1 cellular context compared by ENCODE assay signal in the genomic region with DNA sequence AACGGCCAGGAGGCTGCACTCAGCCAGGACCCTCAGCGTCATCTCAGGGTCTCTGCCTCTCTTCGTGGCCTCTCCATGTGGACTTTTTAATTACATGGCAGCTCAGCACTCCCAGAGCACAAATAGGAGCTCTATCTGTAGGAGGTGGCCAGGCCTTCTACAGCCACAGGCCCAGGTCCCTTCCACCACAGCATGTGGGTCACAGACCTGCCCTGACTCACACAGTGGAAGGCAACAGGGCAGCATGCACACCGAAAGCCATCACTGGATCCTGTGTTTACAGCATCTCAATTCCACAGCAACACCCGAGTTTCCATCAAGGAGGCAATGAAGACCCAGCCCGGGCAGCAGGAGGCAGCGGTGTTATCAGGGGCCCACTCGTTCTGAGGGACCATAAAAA.
TF ChIP-seq lines count a peak whose summit lies in the region.

No MANE protein-coding gene starts in this region.

TF ChIP-seq in K562, 482 proteins besides CTCF, POLR2A, EP300 and RAD21 (continued from another document and continues in another):
- TF ChIP-seq, protein P1, sequence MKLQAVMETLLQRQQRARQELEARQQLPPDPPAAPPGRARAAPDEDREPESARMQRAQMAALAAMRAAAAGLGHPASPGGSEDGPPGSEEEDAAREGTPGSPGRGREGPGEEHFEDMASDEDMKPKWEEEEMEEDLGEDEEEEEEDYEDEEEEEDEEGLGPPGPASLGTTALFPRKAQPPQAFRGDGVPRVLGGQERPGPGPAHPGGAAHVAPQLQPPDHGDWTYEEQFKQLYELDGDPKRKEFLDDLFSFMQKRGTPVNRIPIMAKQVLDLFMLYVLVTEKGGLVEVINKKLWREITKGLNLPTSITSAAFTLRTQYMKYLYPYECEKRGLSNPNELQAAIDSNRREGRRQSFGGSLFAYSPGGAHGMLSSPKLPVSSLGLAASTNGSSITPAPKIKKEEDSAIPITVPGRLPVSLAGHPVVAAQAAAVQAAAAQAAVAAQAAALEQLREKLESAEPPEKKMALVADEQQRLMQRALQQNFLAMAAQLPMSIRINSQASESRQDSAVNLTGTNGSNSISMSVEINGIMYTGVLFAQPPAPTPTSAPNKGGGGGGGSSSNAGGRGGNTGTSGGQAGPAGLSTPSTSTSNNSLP (IDR thresholded peaks at IDR 0.05; ENCODE audit: borderline replicate concordance, low read depth, low read length), result no peak
- TF ChIP-seq ZNF121 (CRISPR knock-in tag; conservative IDR thresholded peaks at IDR 0.05), result no peak
- no peak for TF ChIP-seq HMG20B (CRISPR knock-in tag; IDR thresholded peaks at IDR 0.05)
- no peak for TF ChIP-seq NR2F6 (CRISPR knock-in tag; IDR thresholded peaks at IDR 0.05)
- TF ChIP-seq, protein P2, sequence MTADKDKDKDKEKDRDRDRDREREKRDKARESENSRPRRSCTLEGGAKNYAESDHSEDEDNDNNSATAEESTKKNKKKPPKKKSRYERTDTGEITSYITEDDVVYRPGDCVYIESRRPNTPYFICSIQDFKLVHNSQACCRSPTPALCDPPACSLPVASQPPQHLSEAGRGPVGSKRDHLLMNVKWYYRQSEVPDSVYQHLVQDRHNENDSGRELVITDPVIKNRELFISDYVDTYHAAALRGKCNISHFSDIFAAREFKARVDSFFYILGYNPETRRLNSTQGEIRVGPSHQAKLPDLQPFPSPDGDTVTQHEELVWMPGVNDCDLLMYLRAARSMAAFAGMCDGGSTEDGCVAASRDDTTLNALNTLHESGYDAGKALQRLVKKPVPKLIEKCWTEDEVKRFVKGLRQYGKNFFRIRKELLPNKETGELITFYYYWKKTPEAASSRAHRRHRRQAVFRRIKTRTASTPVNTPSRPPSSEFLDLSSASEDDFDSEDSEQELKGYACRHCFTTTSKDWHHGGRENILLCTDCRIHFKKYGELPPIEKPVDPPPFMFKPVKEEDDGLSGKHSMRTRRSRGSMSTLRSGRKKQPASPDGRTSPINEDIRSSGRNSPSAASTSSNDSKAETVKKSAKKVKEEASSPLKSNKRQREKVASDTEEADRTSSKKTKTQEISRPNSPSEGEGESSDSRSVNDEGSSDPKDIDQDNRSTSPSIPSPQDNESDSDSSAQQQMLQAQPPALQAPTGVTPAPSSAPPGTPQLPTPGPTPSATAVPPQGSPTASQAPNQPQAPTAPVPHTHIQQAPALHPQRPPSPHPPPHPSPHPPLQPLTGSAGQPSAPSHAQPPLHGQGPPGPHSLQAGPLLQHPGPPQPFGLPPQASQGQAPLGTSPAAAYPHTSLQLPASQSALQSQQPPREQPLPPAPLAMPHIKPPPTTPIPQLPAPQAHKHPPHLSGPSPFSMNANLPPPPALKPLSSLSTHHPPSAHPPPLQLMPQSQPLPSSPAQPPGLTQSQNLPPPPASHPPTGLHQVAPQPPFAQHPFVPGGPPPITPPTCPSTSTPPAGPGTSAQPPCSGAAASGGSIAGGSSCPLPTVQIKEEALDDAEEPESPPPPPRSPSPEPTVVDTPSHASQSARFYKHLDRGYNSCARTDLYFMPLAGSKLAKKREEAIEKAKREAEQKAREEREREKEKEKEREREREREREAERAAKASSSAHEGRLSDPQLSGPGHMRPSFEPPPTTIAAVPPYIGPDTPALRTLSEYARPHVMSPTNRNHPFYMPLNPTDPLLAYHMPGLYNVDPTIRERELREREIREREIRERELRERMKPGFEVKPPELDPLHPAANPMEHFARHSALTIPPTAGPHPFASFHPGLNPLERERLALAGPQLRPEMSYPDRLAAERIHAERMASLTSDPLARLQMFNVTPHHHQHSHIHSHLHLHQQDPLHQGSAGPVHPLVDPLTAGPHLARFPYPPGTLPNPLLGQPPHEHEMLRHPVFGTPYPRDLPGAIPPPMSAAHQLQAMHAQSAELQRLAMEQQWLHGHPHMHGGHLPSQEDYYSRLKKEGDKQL (CRISPR knock-in tag; IDR thresholded peaks at IDR 0.05; ENCODE audit: borderline replicate concordance), result no peak
- no peak for TF ChIP-seq RHOXF2B (CRISPR knock-in tag; conservative IDR thresholded peaks at IDR 0.05)
- no peak for TF ChIP-seq ETV1 (tag; conservative IDR thresholded peaks at IDR 0.05; ENCODE audit: low read depth)
- no peak for TF ChIP-seq THRAP3 (IDR thresholded peaks at IDR 0.05; ENCODE audit: borderline replicate concordance)
- TF ChIP-seq POLR2AphosphoS5 (IDR thresholded peaks at IDR 0.05; ENCODE audit: control insufficient read depth, insufficient read depth, low read depth, low read length), result no peak
- TF ChIP-seq, protein P3, sequence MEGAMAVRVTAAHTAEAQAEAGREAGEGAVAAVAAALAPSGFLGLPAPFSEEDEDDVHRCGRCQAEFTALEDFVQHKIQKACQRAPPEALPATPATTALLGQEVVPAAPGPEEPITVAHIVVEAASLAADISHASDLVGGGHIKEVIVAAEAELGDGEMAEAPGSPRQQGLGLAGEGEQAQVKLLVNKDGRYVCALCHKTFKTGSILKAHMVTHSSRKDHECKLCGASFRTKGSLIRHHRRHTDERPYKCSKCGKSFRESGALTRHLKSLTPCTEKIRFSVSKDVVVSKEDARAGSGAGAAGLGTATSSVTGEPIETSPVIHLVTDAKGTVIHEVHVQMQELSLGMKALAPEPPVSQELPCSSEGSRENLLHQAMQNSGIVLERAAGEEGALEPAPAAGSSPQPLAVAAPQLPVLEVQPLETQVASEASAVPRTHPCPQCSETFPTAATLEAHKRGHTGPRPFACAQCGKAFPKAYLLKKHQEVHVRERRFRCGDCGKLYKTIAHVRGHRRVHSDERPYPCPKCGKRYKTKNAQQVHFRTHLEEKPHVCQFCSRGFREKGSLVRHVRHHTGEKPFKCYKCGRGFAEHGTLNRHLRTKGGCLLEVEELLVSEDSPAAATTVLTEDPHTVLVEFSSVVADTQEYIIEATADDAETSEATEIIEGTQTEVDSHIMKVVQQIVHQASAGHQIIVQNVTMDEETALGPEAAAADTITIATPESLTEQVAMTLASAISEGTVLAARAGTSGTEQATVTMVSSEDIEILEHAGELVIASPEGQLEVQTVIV (CRISPR knock-in tag; IDR thresholded peaks at IDR 0.05; ENCODE audit: borderline replicate concordance), result no peak
- TF ChIP-seq LCOR (CRISPR knock-in tag; IDR thresholded peaks at IDR 0.05), result no peak
- no peak for TF ChIP-seq ATF1 (CRISPR knock-in tag; IDR thresholded peaks at IDR 0.05)
- no peak for TF ChIP-seq ATF1 (tag; IDR thresholded peaks at IDR 0.05)
- TF ChIP-seq, protein P4, sequence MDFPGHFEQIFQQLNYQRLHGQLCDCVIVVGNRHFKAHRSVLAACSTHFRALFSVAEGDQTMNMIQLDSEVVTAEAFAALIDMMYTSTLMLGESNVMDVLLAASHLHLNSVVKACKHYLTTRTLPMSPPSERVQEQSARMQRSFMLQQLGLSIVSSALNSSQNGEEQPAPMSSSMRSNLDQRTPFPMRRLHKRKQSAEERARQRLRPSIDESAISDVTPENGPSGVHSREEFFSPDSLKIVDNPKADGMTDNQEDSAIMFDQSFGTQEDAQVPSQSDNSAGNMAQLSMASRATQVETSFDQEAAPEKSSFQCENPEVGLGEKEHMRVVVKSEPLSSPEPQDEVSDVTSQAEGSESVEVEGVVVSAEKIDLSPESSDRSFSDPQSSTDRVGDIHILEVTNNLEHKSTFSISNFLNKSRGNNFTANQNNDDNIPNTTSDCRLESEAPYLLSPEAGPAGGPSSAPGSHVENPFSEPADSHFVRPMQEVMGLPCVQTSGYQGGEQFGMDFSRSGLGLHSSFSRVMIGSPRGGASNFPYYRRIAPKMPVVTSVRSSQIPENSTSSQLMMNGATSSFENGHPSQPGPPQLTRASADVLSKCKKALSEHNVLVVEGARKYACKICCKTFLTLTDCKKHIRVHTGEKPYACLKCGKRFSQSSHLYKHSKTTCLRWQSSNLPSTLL (IDR thresholded peaks at IDR 0.05), result no peak
- TF ChIP-seq KDM2B (CRISPR knock-in tag; IDR thresholded peaks at IDR 0.05), result no peak
- no peak for TF ChIP-seq ZNF311 (CRISPR knock-in tag; IDR thresholded peaks at IDR 0.05)
- TF ChIP-seq ZNF695 (CRISPR knock-in tag; IDR thresholded peaks at IDR 0.05), result no peak
- TF ChIP-seq DPF2 (IDR thresholded peaks at IDR 0.05), result no peak
- peak; percentile 5 for TF ChIP-seq TAF1 (IDR thresholded peaks at IDR 0.05; ENCODE audit: control insufficient read depth, extremely low read depth, insufficient read depth, low read length, severe bottlenecking)
- TF ChIP-seq, protein P5, sequence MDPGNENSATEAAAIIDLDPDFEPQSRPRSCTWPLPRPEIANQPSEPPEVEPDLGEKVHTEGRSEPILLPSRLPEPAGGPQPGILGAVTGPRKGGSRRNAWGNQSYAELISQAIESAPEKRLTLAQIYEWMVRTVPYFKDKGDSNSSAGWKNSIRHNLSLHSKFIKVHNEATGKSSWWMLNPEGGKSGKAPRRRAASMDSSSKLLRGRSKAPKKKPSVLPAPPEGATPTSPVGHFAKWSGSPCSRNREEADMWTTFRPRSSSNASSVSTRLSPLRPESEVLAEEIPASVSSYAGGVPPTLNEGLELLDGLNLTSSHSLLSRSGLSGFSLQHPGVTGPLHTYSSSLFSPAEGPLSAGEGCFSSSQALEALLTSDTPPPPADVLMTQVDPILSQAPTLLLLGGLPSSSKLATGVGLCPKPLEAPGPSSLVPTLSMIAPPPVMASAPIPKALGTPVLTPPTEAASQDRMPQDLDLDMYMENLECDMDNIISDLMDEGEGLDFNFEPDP (CRISPR knock-in tag; IDR thresholded peaks at IDR 0.05), result no peak
- TF ChIP-seq CCAR2 (IDR thresholded peaks at IDR 0.05; ENCODE audit: low read depth, low read length), result no peak
- TF ChIP-seq HDAC8 (tag; IDR thresholded peaks at IDR 0.05), result no peak
- TF ChIP-seq, protein P6, sequence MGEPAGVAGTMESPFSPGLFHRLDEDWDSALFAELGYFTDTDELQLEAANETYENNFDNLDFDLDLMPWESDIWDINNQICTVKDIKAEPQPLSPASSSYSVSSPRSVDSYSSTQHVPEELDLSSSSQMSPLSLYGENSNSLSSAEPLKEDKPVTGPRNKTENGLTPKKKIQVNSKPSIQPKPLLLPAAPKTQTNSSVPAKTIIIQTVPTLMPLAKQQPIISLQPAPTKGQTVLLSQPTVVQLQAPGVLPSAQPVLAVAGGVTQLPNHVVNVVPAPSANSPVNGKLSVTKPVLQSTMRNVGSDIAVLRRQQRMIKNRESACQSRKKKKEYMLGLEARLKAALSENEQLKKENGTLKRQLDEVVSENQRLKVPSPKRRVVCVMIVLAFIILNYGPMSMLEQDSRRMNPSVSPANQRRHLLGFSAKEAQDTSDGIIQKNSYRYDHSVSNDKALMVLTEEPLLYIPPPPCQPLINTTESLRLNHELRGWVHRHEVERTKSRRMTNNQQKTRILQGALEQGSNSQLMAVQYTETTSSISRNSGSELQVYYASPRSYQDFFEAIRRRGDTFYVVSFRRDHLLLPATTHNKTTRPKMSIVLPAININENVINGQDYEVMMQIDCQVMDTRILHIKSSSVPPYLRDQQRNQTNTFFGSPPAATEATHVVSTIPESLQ (CRISPR knock-in tag; IDR thresholded peaks at IDR 0.05), result no peak
- no peak for TF ChIP-seq ZNF197 (CRISPR knock-in tag; IDR thresholded peaks at IDR 0.05; ENCODE audit: low read depth)
- TF ChIP-seq, protein P7, sequence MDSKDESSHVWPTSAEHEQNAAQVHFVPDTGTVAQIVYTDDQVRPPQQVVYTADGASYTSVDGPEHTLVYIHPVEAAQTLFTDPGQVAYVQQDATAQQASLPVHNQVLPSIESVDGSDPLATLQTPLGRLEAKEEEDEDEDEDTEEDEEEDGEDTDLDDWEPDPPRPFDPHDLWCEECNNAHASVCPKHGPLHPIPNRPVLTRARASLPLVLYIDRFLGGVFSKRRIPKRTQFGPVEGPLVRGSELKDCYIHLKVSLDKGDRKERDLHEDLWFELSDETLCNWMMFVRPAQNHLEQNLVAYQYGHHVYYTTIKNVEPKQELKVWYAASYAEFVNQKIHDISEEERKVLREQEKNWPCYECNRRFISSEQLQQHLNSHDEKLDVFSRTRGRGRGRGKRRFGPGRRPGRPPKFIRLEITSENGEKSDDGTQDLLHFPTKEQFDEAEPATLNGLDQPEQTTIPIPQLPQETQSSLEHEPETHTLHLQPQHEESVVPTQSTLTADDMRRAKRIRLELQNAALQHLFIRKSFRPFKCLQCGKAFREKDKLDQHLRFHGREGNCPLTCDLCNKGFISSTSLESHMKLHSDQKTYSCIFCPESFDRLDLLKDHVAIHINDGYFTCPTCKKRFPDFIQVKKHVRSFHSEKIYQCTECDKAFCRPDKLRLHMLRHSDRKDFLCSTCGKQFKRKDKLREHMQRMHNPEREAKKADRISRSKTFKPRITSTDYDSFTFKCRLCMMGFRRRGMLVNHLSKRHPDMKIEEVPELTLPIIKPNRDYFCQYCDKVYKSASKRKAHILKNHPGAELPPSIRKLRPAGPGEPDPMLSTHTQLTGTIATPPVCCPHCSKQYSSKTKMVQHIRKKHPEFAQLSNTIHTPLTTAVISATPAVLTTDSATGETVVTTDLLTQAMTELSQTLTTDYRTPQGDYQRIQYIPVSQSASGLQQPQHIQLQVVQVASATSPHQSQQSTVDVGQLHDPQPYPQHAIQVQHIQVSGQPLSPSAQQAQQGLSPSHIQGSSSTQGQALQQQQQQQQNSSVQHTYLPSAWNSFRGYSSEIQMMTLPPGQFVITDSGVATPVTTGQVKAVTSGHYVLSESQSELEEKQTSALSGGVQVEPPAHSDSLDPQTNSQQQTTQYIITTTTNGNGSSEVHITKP (IDR thresholded peaks at IDR 0.05; ENCODE audit: partially characterized antibody), result no peak
- TF ChIP-seq, protein P8, sequence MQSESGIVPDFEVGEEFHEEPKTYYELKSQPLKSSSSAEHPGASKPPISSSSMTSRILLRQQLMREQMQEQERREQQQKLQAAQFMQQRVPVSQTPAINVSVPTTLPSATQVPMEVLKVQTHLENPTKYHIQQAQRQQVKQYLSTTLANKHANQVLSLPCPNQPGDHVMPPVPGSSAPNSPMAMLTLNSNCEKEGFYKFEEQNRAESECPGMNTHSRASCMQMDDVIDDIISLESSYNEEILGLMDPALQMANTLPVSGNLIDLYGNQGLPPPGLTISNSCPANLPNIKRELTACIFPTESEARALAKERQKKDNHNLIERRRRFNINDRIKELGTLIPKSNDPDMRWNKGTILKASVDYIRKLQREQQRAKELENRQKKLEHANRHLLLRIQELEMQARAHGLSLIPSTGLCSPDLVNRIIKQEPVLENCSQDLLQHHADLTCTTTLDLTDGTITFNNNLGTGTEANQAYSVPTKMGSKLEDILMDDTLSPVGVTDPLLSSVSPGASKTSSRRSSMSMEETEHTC (IDR thresholded peaks at IDR 0.05), result no peak
- TF ChIP-seq, protein P9, sequence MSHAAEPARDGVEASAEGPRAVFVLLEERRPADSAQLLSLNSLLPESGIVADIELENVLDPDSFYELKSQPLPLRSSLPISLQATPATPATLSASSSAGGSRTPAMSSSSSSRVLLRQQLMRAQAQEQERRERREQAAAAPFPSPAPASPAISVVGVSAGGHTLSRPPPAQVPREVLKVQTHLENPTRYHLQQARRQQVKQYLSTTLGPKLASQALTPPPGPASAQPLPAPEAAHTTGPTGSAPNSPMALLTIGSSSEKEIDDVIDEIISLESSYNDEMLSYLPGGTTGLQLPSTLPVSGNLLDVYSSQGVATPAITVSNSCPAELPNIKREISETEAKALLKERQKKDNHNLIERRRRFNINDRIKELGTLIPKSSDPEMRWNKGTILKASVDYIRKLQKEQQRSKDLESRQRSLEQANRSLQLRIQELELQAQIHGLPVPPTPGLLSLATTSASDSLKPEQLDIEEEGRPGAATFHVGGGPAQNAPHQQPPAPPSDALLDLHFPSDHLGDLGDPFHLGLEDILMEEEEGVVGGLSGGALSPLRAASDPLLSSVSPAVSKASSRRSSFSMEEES (CRISPR knock-in tag; IDR thresholded peaks at IDR 0.05), result no peak
- TF ChIP-seq, protein P10, sequence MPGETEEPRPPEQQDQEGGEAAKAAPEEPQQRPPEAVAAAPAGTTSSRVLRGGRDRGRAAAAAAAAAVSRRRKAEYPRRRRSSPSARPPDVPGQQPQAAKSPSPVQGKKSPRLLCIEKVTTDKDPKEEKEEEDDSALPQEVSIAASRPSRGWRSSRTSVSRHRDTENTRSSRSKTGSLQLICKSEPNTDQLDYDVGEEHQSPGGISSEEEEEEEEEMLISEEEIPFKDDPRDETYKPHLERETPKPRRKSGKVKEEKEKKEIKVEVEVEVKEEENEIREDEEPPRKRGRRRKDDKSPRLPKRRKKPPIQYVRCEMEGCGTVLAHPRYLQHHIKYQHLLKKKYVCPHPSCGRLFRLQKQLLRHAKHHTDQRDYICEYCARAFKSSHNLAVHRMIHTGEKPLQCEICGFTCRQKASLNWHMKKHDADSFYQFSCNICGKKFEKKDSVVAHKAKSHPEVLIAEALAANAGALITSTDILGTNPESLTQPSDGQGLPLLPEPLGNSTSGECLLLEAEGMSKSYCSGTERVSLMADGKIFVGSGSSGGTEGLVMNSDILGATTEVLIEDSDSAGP (CRISPR knock-in tag; IDR thresholded peaks at IDR 0.05), result 0 out of 2 replicates have a peak, but pooled peaks have one; percentile 43
